Comparison of ENCODE assay signal across 2 cellular contexts in the genomic region with DNA sequence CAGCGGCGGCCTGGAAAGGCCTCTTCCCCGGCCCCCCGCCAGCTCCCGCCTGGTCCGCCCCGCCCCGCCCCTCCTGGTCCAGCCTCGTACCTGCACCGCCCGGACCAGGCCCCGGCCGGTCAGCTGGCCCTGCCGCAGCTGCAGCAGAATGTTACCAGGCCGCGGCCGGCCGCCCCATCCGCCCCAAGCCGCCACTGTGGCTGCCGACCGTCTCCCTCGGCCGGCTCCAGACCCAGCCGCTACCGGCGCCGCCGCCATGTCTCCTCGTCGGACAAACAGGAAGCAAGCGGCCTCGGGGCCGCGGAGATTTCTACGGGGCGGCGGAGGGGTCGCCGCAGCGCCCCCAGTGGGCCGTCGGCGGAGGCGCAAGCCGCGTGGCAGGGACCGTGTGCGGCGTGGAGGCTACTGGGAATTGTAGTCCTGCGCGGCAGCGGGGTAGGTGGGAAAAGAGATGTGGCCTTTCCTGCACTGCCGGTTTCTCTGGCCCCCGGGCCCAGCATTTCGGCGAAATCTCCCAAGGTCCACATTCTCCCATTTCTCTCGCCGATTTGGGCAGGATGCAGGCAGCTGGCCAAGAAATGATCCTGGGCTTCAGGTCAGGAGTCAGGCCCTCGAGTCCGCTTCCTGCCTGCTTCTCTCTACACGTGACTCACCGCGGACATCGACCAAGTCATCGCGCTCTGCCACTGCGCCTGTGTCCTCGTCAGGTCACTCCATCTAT.
TF ChIP-seq lines count a peak whose summit lies in the region.

A gene with protein sequence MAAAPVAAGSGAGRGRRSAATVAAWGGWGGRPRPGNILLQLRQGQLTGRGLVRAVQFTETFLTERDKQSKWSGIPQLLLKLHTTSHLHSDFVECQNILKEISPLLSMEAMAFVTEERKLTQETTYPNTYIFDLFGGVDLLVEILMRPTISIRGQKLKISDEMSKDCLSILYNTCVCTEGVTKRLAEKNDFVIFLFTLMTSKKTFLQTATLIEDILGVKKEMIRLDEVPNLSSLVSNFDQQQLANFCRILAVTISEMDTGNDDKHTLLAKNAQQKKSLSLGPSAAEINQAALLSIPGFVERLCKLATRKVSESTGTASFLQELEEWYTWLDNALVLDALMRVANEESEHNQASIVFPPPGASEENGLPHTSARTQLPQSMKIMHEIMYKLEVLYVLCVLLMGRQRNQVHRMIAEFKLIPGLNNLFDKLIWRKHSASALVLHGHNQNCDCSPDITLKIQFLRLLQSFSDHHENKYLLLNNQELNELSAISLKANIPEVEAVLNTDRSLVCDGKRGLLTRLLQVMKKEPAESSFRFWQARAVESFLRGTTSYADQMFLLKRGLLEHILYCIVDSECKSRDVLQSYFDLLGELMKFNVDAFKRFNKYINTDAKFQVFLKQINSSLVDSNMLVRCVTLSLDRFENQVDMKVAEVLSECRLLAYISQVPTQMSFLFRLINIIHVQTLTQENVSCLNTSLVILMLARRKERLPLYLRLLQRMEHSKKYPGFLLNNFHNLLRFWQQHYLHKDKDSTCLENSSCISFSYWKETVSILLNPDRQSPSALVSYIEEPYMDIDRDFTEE (minus strand): TSS at position 284 of the 721 bp plus-strand sequence. CDS start 26 bp downstream, at position 258.

TF ChIP-seq in HCT116, 20 proteins besides CTCF, POLR2A, EP300 and RAD21:
- TF ChIP-seq EZH2phosphoT487 (IDR thresholded peaks at IDR 0.05; ENCODE audit: borderline replicate concordance) = no peak
- no peak for TF ChIP-seq TCF7L2 (IDR thresholded peaks at IDR 0.05; ENCODE audit: borderline replicate concordance, extremely low read depth, insufficient read depth, insufficient read length)
- TF ChIP-seq, protein P1, sequence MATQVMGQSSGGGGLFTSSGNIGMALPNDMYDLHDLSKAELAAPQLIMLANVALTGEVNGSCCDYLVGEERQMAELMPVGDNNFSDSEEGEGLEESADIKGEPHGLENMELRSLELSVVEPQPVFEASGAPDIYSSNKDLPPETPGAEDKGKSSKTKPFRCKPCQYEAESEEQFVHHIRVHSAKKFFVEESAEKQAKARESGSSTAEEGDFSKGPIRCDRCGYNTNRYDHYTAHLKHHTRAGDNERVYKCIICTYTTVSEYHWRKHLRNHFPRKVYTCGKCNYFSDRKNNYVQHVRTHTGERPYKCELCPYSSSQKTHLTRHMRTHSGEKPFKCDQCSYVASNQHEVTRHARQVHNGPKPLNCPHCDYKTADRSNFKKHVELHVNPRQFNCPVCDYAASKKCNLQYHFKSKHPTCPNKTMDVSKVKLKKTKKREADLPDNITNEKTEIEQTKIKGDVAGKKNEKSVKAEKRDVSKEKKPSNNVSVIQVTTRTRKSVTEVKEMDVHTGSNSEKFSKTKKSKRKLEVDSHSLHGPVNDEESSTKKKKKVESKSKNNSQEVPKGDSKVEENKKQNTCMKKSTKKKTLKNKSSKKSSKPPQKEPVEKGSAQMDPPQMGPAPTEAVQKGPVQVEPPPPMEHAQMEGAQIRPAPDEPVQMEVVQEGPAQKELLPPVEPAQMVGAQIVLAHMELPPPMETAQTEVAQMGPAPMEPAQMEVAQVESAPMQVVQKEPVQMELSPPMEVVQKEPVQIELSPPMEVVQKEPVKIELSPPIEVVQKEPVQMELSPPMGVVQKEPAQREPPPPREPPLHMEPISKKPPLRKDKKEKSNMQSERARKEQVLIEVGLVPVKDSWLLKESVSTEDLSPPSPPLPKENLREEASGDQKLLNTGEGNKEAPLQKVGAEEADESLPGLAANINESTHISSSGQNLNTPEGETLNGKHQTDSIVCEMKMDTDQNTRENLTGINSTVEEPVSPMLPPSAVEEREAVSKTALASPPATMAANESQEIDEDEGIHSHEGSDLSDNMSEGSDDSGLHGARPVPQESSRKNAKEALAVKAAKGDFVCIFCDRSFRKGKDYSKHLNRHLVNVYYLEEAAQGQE (IDR thresholded peaks at IDR 0.05; ENCODE audit: low read depth) = no peak
- TF ChIP-seq EZH2 (IDR thresholded peaks at IDR 0.05) = no peak
- TF ChIP-seq, protein P2, sequence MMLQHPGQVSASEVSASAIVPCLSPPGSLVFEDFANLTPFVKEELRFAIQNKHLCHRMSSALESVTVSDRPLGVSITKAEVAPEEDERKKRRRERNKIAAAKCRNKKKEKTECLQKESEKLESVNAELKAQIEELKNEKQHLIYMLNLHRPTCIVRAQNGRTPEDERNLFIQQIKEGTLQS (IDR thresholded peaks at IDR 0.05) = no peak
- TF ChIP-seq, protein P3, sequence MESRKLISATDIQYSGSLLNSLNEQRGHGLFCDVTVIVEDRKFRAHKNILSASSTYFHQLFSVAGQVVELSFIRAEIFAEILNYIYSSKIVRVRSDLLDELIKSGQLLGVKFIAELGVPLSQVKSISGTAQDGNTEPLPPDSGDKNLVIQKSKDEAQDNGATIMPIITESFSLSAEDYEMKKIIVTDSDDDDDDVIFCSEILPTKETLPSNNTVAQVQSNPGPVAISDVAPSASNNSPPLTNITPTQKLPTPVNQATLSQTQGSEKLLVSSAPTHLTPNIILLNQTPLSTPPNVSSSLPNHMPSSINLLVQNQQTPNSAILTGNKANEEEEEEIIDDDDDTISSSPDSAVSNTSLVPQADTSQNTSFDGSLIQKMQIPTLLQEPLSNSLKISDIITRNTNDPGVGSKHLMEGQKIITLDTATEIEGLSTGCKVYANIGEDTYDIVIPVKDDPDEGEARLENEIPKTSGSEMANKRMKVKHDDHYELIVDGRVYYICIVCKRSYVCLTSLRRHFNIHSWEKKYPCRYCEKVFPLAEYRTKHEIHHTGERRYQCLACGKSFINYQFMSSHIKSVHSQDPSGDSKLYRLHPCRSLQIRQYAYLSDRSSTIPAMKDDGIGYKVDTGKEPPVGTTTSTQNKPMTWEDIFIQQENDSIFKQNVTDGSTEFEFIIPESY (IDR thresholded peaks at IDR 0.05; ENCODE audit: extremely low read depth, insufficient replicate concordance, low read length) = peak; percentile 62
- no peak for TF ChIP-seq FOSL1 (IDR thresholded peaks at IDR 0.05; ENCODE audit: low read depth)
- 0 out of 2 replicates have a peak, but pooled peaks have one; percentile 37 for TF ChIP-seq EGR1 (IDR thresholded peaks at IDR 0.05; ENCODE audit: low read depth)
- no peak for TF ChIP-seq JUND (IDR thresholded peaks at IDR 0.05)
- TF ChIP-seq SIN3A (IDR thresholded peaks at IDR 0.05; ENCODE audit: low read depth) = peak; percentile 66; the same call in 1 of the 2 replicates
- TF ChIP-seq, protein P4, sequence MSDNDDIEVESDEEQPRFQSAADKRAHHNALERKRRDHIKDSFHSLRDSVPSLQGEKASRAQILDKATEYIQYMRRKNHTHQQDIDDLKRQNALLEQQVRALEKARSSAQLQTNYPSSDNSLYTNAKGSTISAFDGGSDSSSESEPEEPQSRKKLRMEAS (IDR thresholded peaks at IDR 0.05) = peak; percentile 96
- TF ChIP-seq CBX3 (IDR thresholded peaks at IDR 0.05; ENCODE audit: low read depth) = 0 out of 2 replicates have a peak, but pooled peaks have one; percentile 32
- TF ChIP-seq SP1 (IDR thresholded peaks at IDR 0.05; ENCODE audit: low read depth) = peak; percentile 27
- TF ChIP-seq SRF (IDR thresholded peaks at IDR 0.05; ENCODE audit: low read depth) = no peak
- TF ChIP-seq POLR2AphosphoS5 (IDR thresholded peaks at IDR 0.05; ENCODE audit: low read depth, low read length) = peak; percentile 93
- TF ChIP-seq ZNF274 (IDR thresholded peaks at IDR 0.05; ENCODE audit: low read depth, low read length) = no peak
- no peak for TF ChIP-seq CEBPB (IDR thresholded peaks at IDR 0.05; ENCODE audit: low read depth)
- TF ChIP-seq ZFX (IDR thresholded peaks at IDR 0.05) = peak; percentile 91
- peak; percentile 90 for TF ChIP-seq YY1 (IDR thresholded peaks at IDR 0.05; ENCODE audit: extremely low read depth, insufficient replicate concordance, low read depth, low read length)
- peak; percentile 89 for TF ChIP-seq ELF1 (IDR thresholded peaks at IDR 0.05; ENCODE audit: borderline replicate concordance, low read depth)

TF ChIP-seq in SK-N-SH, 30 proteins besides CTCF, POLR2A, EP300 and RAD21:
- peak; percentile 28; the same call in 1 of the 2 replicates for TF ChIP-seq NFIC (IDR thresholded peaks at IDR 0.05; ENCODE audit: borderline replicate concordance)
- TF ChIP-seq, protein P5, sequence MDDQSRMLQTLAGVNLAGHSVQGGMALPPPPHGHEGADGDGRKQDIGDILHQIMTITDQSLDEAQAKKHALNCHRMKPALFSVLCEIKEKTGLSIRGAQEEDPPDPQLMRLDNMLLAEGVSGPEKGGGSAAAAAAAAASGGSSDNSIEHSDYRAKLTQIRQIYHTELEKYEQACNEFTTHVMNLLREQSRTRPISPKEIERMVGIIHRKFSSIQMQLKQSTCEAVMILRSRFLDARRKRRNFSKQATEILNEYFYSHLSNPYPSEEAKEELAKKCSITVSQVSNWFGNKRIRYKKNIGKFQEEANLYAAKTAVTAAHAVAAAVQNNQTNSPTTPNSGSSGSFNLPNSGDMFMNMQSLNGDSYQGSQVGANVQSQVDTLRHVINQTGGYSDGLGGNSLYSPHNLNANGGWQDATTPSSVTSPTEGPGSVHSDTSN (IDR thresholded peaks at IDR 0.05) = peak; percentile 34; the same call in 1 of the 2 replicates
- TF ChIP-seq, protein P1 (IDR thresholded peaks at IDR 0.05; ENCODE audit: low read depth, low read length) = peak; percentile 33; the same call in 1 of the 2 replicates
- TF ChIP-seq RXRA (IDR thresholded peaks at IDR 0.05; ENCODE audit: borderline replicate concordance, low read depth) = no peak
- TF ChIP-seq SIN3A (IDR thresholded peaks at IDR 0.05; ENCODE audit: borderline replicate concordance, low read depth, low read length) = peak; percentile 93
- TF ChIP-seq GABPA (IDR thresholded peaks at IDR 0.05; ENCODE audit: low read depth) = peak; percentile 66
- TF ChIP-seq, protein P6, sequence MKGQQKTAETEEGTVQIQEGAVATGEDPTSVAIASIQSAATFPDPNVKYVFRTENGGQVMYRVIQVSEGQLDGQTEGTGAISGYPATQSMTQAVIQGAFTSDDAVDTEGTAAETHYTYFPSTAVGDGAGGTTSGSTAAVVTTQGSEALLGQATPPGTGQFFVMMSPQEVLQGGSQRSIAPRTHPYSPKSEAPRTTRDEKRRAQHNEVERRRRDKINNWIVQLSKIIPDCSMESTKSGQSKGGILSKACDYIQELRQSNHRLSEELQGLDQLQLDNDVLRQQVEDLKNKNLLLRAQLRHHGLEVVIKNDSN (IDR thresholded peaks at IDR 0.05; ENCODE audit: borderline replicate concordance, low read depth) = peak; percentile 76
- TF ChIP-seq NRF1 (IDR thresholded peaks at IDR 0.05; ENCODE audit: low read depth, low read length) = peak; percentile 39; the same call in 1 of the 2 replicates
- TF ChIP-seq YY1 (IDR thresholded peaks at IDR 0.05; ENCODE audit: low read depth) = peak; percentile 91
- peak; percentile 72 for TF ChIP-seq CHD2 (IDR thresholded peaks at IDR 0.05; ENCODE audit: low read length, partially characterized antibody)
- no peak for TF ChIP-seq MEF2A (IDR thresholded peaks at IDR 0.05; ENCODE audit: borderline replicate concordance, low read depth)
- peak; percentile 90 for TF ChIP-seq POLR2AphosphoS5 (IDR thresholded peaks at IDR 0.05; ENCODE audit: low read depth, low read length)
- TF ChIP-seq ELF1 (IDR thresholded peaks at IDR 0.05) = peak; percentile 91
- peak; percentile 86 for TF ChIP-seq MXI1 (IDR thresholded peaks at IDR 0.05; ENCODE audit: low read depth, low read length)
- TF ChIP-seq, protein P3 (IDR thresholded peaks at IDR 0.05; ENCODE audit: borderline replicate concordance, low read depth) = 0 out of 2 replicates have a peak, but pooled peaks have one; percentile 65
- TF ChIP-seq, protein P4 (IDR thresholded peaks at IDR 0.05; ENCODE audit: low read depth) = peak; percentile 96
- TF ChIP-seq TCF12 (IDR thresholded peaks at IDR 0.05) = no peak
- TF ChIP-seq TAF1 (IDR thresholded peaks at IDR 0.05; ENCODE audit: borderline replicate concordance, low read depth, low read length) = peak; percentile 85
- no peak; the same call in 1 of the 2 replicates for TF ChIP-seq JUND (IDR thresholded peaks at IDR 0.05)
